In the genomic region with DNA sequence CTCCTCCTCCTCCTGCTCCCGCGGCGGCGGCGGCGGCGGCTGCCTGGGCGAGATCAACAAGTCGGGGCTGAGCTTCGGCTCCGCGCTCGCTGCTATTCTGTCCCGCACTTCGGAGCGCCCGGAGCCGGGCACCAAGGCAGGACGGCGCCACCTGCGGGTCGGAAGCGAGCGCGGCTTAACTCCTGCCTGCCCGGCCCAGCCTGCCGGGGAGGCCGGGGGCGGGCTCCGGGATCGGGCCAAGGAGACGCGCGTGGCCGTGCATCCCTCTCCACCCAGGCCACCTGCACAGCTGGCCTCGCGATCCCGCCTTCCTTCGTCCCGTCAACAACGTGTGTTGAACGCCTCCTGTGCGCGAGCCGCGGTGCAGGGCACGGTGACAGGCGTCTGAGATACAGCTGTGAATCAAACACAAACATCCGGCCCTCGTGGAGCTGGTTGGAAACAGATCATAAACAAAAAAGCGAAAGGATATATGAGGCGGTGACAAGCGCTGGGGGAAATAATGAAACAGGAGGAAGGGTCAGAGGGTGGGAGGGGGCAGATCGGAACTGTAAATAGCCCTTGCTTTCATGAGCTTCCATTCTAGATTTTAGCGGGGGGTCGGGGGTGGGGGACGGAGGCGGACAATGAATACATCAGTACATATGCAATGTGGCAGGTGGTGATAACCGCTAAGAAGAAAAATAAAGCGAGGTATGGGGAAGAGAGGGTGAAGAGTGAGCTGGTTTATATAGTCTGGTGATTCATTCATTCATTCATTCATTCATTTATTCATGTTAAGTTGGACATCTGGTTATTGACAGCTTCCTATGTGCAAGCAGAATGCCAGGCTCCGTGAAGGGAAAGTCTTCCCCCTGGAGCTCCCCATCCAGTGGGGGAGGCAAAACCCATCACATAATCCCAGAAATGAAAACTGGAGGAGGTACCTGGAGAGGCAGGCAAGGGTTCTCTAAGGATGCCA, we compare ENCODE assay signal across 8 cellular contexts. TPM values are rescaled to one million over a fixed set of nuclear protein-coding genes. Genes with fewer than 3 reads are reported as not detected.
DNase-seq lines count a peak whose midpoint lies in the region; ATAC-seq and TF ChIP-seq lines count a peak whose summit lies in the region.

No MANE protein-coding gene starts in this region.

- H3K79me2 ChIP-seq in KMS-11 (ENCODE audit: insufficient read depth, low read depth), result no peaks in the 10 kb centered on the region

- ATAC-seq in HG03469 (IDR thresholded peaks at IDR 0.05; ENCODE audit: unreplicated experiment), result no peak

- no peaks in the 10 kb centered on the region for H4K20me1 ChIP-seq in KMS-11 (ENCODE audit: insufficient read depth)

- peaks cover 33% of the 10 kb centered on the region for H3K27me3 ChIP-seq in KMS-11 (ENCODE audit: insufficient read depth, low read depth)
- H3K27me3 ChIP-seq in subcutaneous abdominal adipose tissue (ENCODE audit: control insufficient read depth in 5 of 5, insufficient read depth in 4 of 5, low read length in 5 of 5), result peaks cover 0 to 3% (median 0%) of the 10 kb centered on the region in 5 donors

- H3K27me3 Mint-ChIP-seq in neural crest cell (ENCODE audit: low read depth), result peaks cover 83% of the 10 kb centered on the region

- no peaks in the 10 kb centered on the region for H3K9me3 Mint-ChIP-seq in neural crest cell

- no peak overlapping the region for H3K27ac ChIP-seq in KMS-11
- peak overlapping the region; percentile 23 for H3K27ac ChIP-seq in subcutaneous abdominal adipose tissue (ENCODE audit: low read depth, low read length)

- no peak overlapping the region for H3K4me3 ChIP-seq in KMS-11 (IDR thresholded peaks at IDR 0.05; ENCODE audit: insufficient read depth, low read depth, low read length)
- peak overlapping the region in 4 of 5 donors; percentile 62 to 69 (median 66) for H3K4me3 ChIP-seq in subcutaneous abdominal adipose tissue (ENCODE audit: low read depth in 1 of 5, low read length in 5 of 5)

- H3K36me3 ChIP-seq in KMS-11 (ENCODE audit: insufficient read depth) (no peaks in the 10 kb centered on the region), subcutaneous abdominal adipose tissue (ENCODE audit: control insufficient read depth in 5 of 5, insufficient read depth in 5 of 5, low read length in 5 of 5) (peaks cover 0 to 5% (median 0%) of the 10 kb centered on the region in 5 donors)

- H3K9ac ChIP-seq in KMS-11 (no peak overlapping the region; the same call in 1 of the 2 replicates), subcutaneous abdominal adipose tissue (ENCODE audit: low read length in 5 of 5) (peak overlapping the region in 2 of 5 donors; percentile 38 to 49)

- H2AFZ ChIP-seq in KMS-11 (ENCODE audit: low read depth), result peak overlapping the region; percentile 84

- peak; percentile 69 for TF ChIP-seq CTCF in KMS-11 (conservative IDR thresholded peaks at IDR 0.05; ENCODE audit: low read depth, low read length)
- peak; percentile 85 for TF ChIP-seq CTCF in neural crest cell (conservative IDR thresholded peaks at IDR 0.05)

- peaks cover 4% of the 10 kb centered on the region for H3K4me1 ChIP-seq in KMS-11 (ENCODE audit: low read depth, poor library complexity, severe bottlenecking)
- peaks cover 5 to 54% (median 49%) of the 10 kb centered on the region in 5 donors for H3K4me1 ChIP-seq in subcutaneous abdominal adipose tissue (ENCODE audit: control insufficient read depth in 5 of 5, insufficient read depth in 5 of 5, low read length in 5 of 5)

- peak overlapping the region; percentile 31 for H3K27ac Mint-ChIP-seq in neural crest cell (ENCODE audit: unreplicated experiment)

- H3K36me3 Mint-ChIP-seq in neural crest cell (ENCODE audit: low read depth), result no peaks in the 10 kb centered on the region

- H3K4me3 Mint-ChIP-seq in neural crest cell, result peak overlapping the region; percentile 88

- H3K4me1 Mint-ChIP-seq in neural crest cell, result peaks cover 9% of the 10 kb centered on the region

- no peaks in the 10 kb centered on the region for H3K9me3 ChIP-seq in subcutaneous abdominal adipose tissue (ENCODE audit: control insufficient read depth in 5 of 5, low read length in 5 of 5)

- DNase-seq in DMS 273 treated with DMSO at 0.1 percent for 48 hours (lab: John Stamatoyannopoulos, UW), result peak; percentile 56
- DNase-seq in RKO (ENCODE audit: low spot score), result peak; percentile 72
- peak; percentile 33 for DNase-seq in activated gamma-delta T cell treated with Interleukin-2 at 50 U/mL for 16 hours
- peak; percentile 59 for DNase-seq in fibroblast of the conjunctiva (ENCODE audit: low read depth)
- DNase-seq in neural crest cell (ENCODE audit: low read depth, low spot score), result peak; percentile 81

- H3K4me2 ChIP-seq in KMS-11, result peak overlapping the region; percentile 64

RNA-seq across cellular contexts. Expression of a gene that starts 2.0 kb away (rescaled TPM):
- total RNA-seq in neural crest cell, result 1.6 and 2.8 TPM in 2 replicates
